ENCODE assay signal across 14 cellular contexts in the genomic region with DNA sequence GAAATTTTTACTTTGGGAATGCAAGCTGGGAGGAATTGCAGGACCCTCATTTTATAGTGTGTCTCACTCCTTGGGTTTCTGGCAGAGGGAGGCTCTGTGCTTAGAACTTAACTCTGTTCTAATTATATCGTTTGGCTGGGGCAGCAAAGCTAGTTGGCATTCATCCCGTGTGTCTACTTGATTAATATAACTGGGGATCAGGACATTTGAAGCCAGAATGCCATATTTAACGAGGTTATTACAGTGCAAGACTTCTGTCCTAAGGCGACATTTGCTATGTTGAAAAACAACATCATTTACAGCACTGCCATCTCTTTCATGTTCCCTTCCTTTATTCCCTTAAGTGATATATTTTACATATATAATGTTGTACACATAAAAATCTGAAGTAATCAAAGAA.
DNase-seq lines count a peak whose midpoint lies in the region; ATAC-seq and TF ChIP-seq lines count a peak whose summit lies in the region.
"Had no signal": no experiment of that assay in that cellular context is flagged by ENCODE, and none has a peak within 500 bp of the region (broad histone marks: within the 10 kb centered on the region; RNA-seq: fewer than 3 reads in every experiment).

No MANE protein-coding gene starts in this region.

- no peak overlapping the region for H3K27ac ChIP-seq in fibroblast of lung (ENCODE audit: insufficient read depth, low read length)
- H3K27ac ChIP-seq in psoas muscle = peak overlapping the region; percentile 10

- H3K4me2 ChIP-seq in fibroblast of lung (ENCODE audit: extremely low read depth, insufficient read depth, low read length) = no peak overlapping the region

- H3K27me3 ChIP-seq in fibroblast of lung (ENCODE audit: control insufficient read depth, insufficient read depth, low read length) (no peaks in the 10 kb centered on the region), psoas muscle (ENCODE audit: insufficient read depth in 3 of 3, low read length in 2 of 3) (no peaks in the 10 kb centered on the region)
- H3K27me3 ChIP-seq: ascending aorta had no signal

- DNase-seq in DMS 273 (lab: John Stamatoyannopoulos, UW; ENCODE audit: unreplicated experiment) (peak; percentile 77), NCI-H2171 (lab: John Stamatoyannopoulos, UW) (peak; percentile 45), fibroblast of lung (ENCODE audit: low read depth in 2 of 2) (peak; percentile 43 to 68), psoas muscle (peak in 1 of 2 donors; percentile 54), AG20443 (ENCODE audit: low spot score) (no peak), NCI-H2227 treated with DMSO at 0.1 percent for 48 hours (lab: John Stamatoyannopoulos, UW) (no peak)
- no peak for DNase-seq in activated effector memory CD4-positive, alpha-beta T cell treated with Interleukin-2 at 50 U/mL for 16 hours
- DNase-seq: effector CD8-positive, alpha-beta T cell; NCI-H1417 treated with DMSO at 0.1 percent for 48 hours; stimulated activated CD4-positive, alpha-beta T cell treated with anti-CD3 and anti-CD28 coated beads, Interleukin-1b, Interleukin-23, amount 100 ng/mL, for 48 hours had no signal

- H3K9me3 ChIP-seq in fibroblast of lung (ENCODE audit: control insufficient read depth, insufficient read depth, low read depth, low read length) = no peaks in the 10 kb centered on the region
- no peaks in the 10 kb centered on the region for H3K9me3 ChIP-seq in psoas muscle
- H3K9me3 ChIP-seq: ascending aorta had no signal

- intact Hi-C loops in psoas muscle (cut with DNase I) = no loop called here

- TF ChIP-seq CTCF in fibroblast of lung (conservative IDR thresholded peaks at IDR 0.05 in 1 of 2, IDR thresholded peaks at IDR 0.05 in 1 of 2; ENCODE audit: low read depth in 1 of 2, low read length in 2 of 2) = no peak
- TF ChIP-seq CTCF in psoas muscle (IDR thresholded peaks at IDR 0.05) = no peak

- ATAC-seq in psoas muscle = peak; percentile 80 to 91 (median 84)
- ATAC-seq in GM18873 (IDR thresholded peaks at IDR 0.05; ENCODE audit: low FRiP score, unreplicated experiment) = no peak
- ATAC-seq: stimulated activated effector memory CD8-positive, alpha-beta T cell treated with anti-CD3 and anti-CD28 coated beads, Interleukin-12 subunit alpha, Interleukin-12 subunit beta, amount 100 ng/mL, for 72 hours had no signal

- H3K4me1 ChIP-seq in fibroblast of lung (ENCODE audit: control insufficient read depth, extremely low read depth, insufficient read depth, low read length) (peaks cover 2% of the 10 kb centered on the region), psoas muscle (peaks cover 49% of the 10 kb centered on the region)

- H2AFZ ChIP-seq in fibroblast of lung (ENCODE audit: low read length) = no peak overlapping the region

- H3K9ac ChIP-seq in fibroblast of lung (ENCODE audit: insufficient read depth, low read length) = no peak overlapping the region

- H3K36me3 ChIP-seq in fibroblast of lung (ENCODE audit: control insufficient read depth, insufficient read depth, low read length) (no peaks in the 10 kb centered on the region), psoas muscle (ENCODE audit: insufficient read depth in 1 of 2, low read depth in 1 of 2) (no peaks in the 10 kb centered on the region)
- H3K36me3 ChIP-seq: ascending aorta had no signal

- no peak overlapping the region for H3K4me3 ChIP-seq in fibroblast of lung (replicated peaks in 1 of 4; ENCODE audit: control extremely low read depth in 1 of 4, insufficient read depth in 1 of 4, low read depth in 3 of 4, low read length in 4 of 4)
- H3K4me3 ChIP-seq in psoas muscle = no peak overlapping the region
- H3K4me3 ChIP-seq: ascending aorta, lung had no signal

- WGBS in psoas muscle, 3 donors = 3 to 10% (median 8%) methylated on average over 4 of the region's 4 CpGs

- H3K79me2 ChIP-seq in fibroblast of lung (ENCODE audit: control insufficient read depth, insufficient read depth, low read length) = no peaks in the 10 kb centered on the region

- H4K20me1 ChIP-seq in fibroblast of lung (ENCODE audit: control insufficient read depth, extremely low read depth, insufficient read depth, low read length) = no peaks in the 10 kb centered on the region

Comparison
In these comparisons a context has a peak if more than half of its experiments do, and no peak if none do; other contexts are left out.
1. DNase-seq: peak in DMS 273 (single experiment), NCI-H2171 (single experiment) and fibroblast of lung (2 of 2); none in activated effector memory CD4-positive, alpha-beta T cell treated with Interleukin-2 at 50 U/mL for 16 hours (single experiment), AG20443 (single experiment) and NCI-H2227 treated with DMSO at 0.1 percent for 48 hours (single experiment).